ENCODE assay signal across 1 cellular context in genomic region chr7:115603416-115603815, GRCh38.
TF ChIP-seq lines count a peak whose summit lies in the region.

No MANE protein-coding gene starts in this region.

TF ChIP-seq in WTC11, 78 proteins besides CTCF, POLR2A, EP300 and RAD21 (continued from another document):
- TF ChIP-seq GTF2I (CRISPR knock-in tag; conservative IDR thresholded peaks at IDR 0.05) (no peak), CREB1 (CRISPR knock-in tag; IDR thresholded peaks at IDR 0.05) (no peak), CREM (CRISPR knock-in tag; IDR thresholded peaks at IDR 0.05) (no peak), NR1H2 (CRISPR knock-in tag; IDR thresholded peaks at IDR 0.05) (no peak), SMAD3 (CRISPR knock-in tag; IDR thresholded peaks at IDR 0.05; ENCODE audit: borderline replicate concordance) (no peak), ZNF396 (CRISPR knock-in tag; IDR thresholded peaks at IDR 0.05; ENCODE audit: borderline replicate concordance) (no peak), ZNF263 (CRISPR knock-in tag; IDR thresholded peaks at IDR 0.05; ENCODE audit: low read depth) (no peak)
TF ChIP-seq in WTC11: peak in this region for 0.
